In the genomic region with DNA sequence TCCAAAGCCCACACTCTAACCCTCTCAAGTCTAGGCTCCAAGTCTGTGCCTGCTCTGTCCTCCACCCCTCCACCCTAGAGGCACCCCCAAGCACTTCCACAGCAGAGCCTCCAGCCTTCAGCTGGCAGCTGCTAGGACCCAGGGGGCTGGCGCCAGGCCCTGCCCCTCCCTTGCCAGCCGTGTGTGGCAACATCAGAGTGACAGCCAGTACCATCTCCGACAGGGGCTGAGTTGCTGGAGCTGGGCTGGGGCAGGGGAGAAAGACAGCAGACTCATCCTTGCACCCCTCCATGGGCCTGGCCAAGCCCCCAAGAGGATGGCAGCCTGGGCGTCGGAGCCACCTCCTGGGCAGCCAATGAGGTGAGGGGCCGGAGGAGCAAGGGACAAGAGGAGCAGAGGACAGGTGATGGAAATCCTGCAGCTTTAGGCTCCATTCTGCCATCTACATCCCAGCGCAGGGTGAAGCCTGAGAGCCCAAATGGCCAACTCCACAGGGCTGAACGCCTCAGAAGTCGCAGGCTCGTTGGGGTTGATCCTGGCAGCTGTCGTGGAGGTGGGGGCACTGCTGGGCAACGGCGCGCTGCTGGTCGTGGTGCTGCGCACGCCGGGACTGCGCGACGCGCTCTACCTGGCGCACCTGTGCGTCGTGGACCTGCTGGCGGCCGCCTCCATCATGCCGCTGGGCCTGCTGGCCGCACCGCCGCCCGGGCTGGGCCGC, we compare ENCODE assay signal across 7 cellular contexts. TPM values are rescaled to one million over a fixed set of nuclear protein-coding genes. Genes with fewer than 3 reads are reported as not detected.
DNase-seq lines count a peak whose midpoint lies in the region; ATAC-seq and TF ChIP-seq lines count a peak whose summit lies in the region.

TSS of gene GPR62 (plus strand) at position 207 of the 718 bp plus-strand sequence. CDS start at position 479, 272 bp downstream.

- no peaks in the 10 kb centered on the region for H3K9me3 Mint-ChIP-seq in stimulated activated memory B cell treated with anti-CD40 and anti-IgM and Interleukin-4, amounts not matched to agents 10 μg/mL and 1 μg/mL and 100 μg/mL, for 72 hours

- no peaks in the 10 kb centered on the region for H3K4me1 ChIP-seq in HUES64 (ENCODE audit: insufficient read depth, low read length)
- H3K4me1 ChIP-seq in left lung: peaks cover 6 to 25% of the 10 kb centered on the region in 2 donors

- peaks cover 7% of the 10 kb centered on the region for H3K36me3 Mint-ChIP-seq in stimulated activated memory B cell treated with anti-CD40 and anti-IgM and Interleukin-4, amounts not matched to agents 10 μg/mL and 1 μg/mL and 100 μg/mL, for 72 hours

- no peaks in the 10 kb centered on the region for H3K4me1 Mint-ChIP-seq in stimulated activated memory B cell treated with anti-CD40 and anti-IgM and Interleukin-4, amounts not matched to agents 10 μg/mL and 1 μg/mL and 100 μg/mL, for 72 hours

- ATAC-seq in left lung (no peak), HG02938 (IDR thresholded peaks at IDR 0.05; ENCODE audit: unreplicated experiment) (no peak)
- no peak for ATAC-seq in stimulated activated memory B cell treated with anti-CD40 and anti-IgM and Interleukin-4, amounts not matched to agents 10 μg/mL and 1 μg/mL and 100 μg/mL, for 72 hours

- intact Hi-C loops in left lung (cut with DNase I): no loop called here

- H3K27me3 ChIP-seq in HUES64 (ENCODE audit: insufficient read depth, low read length): peaks cover 63% of the 10 kb centered on the region
- peaks cover 0 to 25% of the 10 kb centered on the region in 2 donors for H3K27me3 ChIP-seq in left lung

- H3K4me3 ChIP-seq in HUES64 (ENCODE audit: low read length) (peak within 1 kb of the TSS; percentile 55), left lung (peak within 1 kb of the TSS; percentile 29 to 30)

- DNase-seq in caudate nucleus (lab: John Stamatoyannopoulos, UW): peak in 57 of 61 donors; percentile 21 to 93 (median 79)
- peak in 1 of 2 donors; percentile 50 for DNase-seq in left lung
- no peak for DNase-seq in mesenteric fat pad (ENCODE audit: low spot score)
- DNase-seq in DMS79 treated with DMSO at 0.1 percent for 48 hours (lab: John Stamatoyannopoulos, UW): no peak

- H3K27ac ChIP-seq in HUES64 (ENCODE audit: low read depth, low read length) (no peak within 1 kb of the TSS), caudate nucleus (ENCODE audit: low read depth, low read length) (peak within 1 kb of the TSS; percentile 99), left lung (peak within 1 kb of the TSS in 1 of 2 donors; percentile 53)

- no peak for TF ChIP-seq CTCF in left lung (IDR thresholded peaks at IDR 0.05)

- H3K9me3 ChIP-seq in HUES64 (ENCODE audit: insufficient read depth, low read depth, low read length) (no peaks in the 10 kb centered on the region), left lung (no peaks in the 10 kb centered on the region)

- H3K9ac ChIP-seq in HUES64 (ENCODE audit: low read depth, low read length): peak within 1 kb of the TSS; percentile 51; the same call in 1 of the 2 replicates

- 19% methylated on average over 33 of the region's 33 CpGs for WGBS in HUES64

- peaks cover 38% of the 10 kb centered on the region for H3K27me3 Mint-ChIP-seq in stimulated activated memory B cell treated with anti-CD40 and anti-IgM and Interleukin-4, amounts not matched to agents 10 μg/mL and 1 μg/mL and 100 μg/mL, for 72 hours

- peak within 1 kb of the TSS; percentile 56 for H3K4me3 Mint-ChIP-seq in stimulated activated memory B cell treated with anti-CD40 and anti-IgM and Interleukin-4, amounts not matched to agents 10 μg/mL and 1 μg/mL and 100 μg/mL, for 72 hours

- H3K36me3 ChIP-seq in HUES64 (ENCODE audit: insufficient read depth, low read length) (no peaks in the 10 kb centered on the region), left lung (peaks cover 0 to 26% of the 10 kb centered on the region in 2 donors)

- H3K27ac Mint-ChIP-seq in stimulated activated memory B cell treated with anti-CD40 and anti-IgM and Interleukin-4, amounts not matched to agents 10 μg/mL and 1 μg/mL and 100 μg/mL, for 72 hours: no peak within 1 kb of the TSS

RNA-seq across cellular contexts. Expression of gene GPR62, which starts in this region (rescaled TPM):
- polyA plus RNA-seq in HUES64 (2013, experiment 1 of 2): 0.10 TPM
- polyA plus RNA-seq in HUES64 (2013, experiment 2 of 2): 0.13 TPM
- total RNA-seq in left lung (not detected), mesenteric fat pad (not detected)

Comparison
In these comparisons a context has a peak if more than half of its experiments do, and no peak if none do; other contexts are left out.
1. DNase-seq: peak in caudate nucleus (57 of 61); none in mesenteric fat pad (single experiment) and DMS79 treated with DMSO at 0.1 percent for 48 hours (single experiment).